15 cellular contexts compared by ENCODE assay signal in genomic region chr10:63887026-63887589, GRCh38.
DNase-seq lines count a peak whose midpoint lies in the region; ATAC-seq and TF ChIP-seq lines count a peak whose summit lies in the region.
"Had no signal": no experiment of that assay in that cellular context is flagged by ENCODE, and none has a peak within 500 bp of the region (broad histone marks: within the 10 kb centered on the region; RNA-seq: fewer than 3 reads in every experiment).

No MANE protein-coding gene starts in this region.

- H3K79me2 ChIP-seq in neural progenitor cell (ENCODE audit: low read depth) = no peaks in the 10 kb centered on the region

- H3K4me1 Mint-ChIP-seq in chondrocyte (ENCODE audit: low read depth) (peaks cover 39% of the 10 kb centered on the region), neural progenitor cell (peaks cover 36% of the 10 kb centered on the region)
- H3K4me1 Mint-ChIP-seq: natural killer cell had no signal

- peaks cover 42% of the 10 kb centered on the region for H3K4me1 ChIP-seq in neural progenitor cell
- H3K4me1 ChIP-seq: heart right ventricle had no signal

- no peak overlapping the region for H3K4me3 Mint-ChIP-seq in chondrocyte (ENCODE audit: unreplicated experiment)
- H3K4me3 Mint-ChIP-seq in neural progenitor cell = no peak overlapping the region
- H3K4me3 Mint-ChIP-seq: natural killer cell had no signal

- H3K27me3 ChIP-seq in neural progenitor cell = no peaks in the 10 kb centered on the region

- H4K20me1 ChIP-seq in neural progenitor cell (ENCODE audit: low read depth) = no peaks in the 10 kb centered on the region

- H3K36me3 Mint-ChIP-seq in chondrocyte (ENCODE audit: low read depth) = peaks cover 2% of the 10 kb centered on the region
- peaks cover 5% of the 10 kb centered on the region for H3K36me3 Mint-ChIP-seq in neural progenitor cell
- H3K36me3 Mint-ChIP-seq: natural killer cell had no signal

- TF ChIP-seq CTCF in GM12872 (IDR thresholded peaks at IDR 0.05; ENCODE audit: insufficient read depth, low read depth, low read length) = peak; percentile 12; the same call in 1 of the 3 replicates
- peak; percentile 29 for TF ChIP-seq CTCF in chondrocyte (IDR thresholded peaks at IDR 0.05)
- TF ChIP-seq CTCF in neural progenitor cell (IDR thresholded peaks at IDR 0.05) = peak; percentile 49
- no peak for TF ChIP-seq CTCF in GM13976 (IDR thresholded peaks at IDR 0.05; ENCODE audit: borderline replicate concordance, control extremely low read depth, extremely low read depth, insufficient read depth, missing control alignments)

- DNase-seq in NCI-H2171 treated with DMSO at 0.1 percent for 48 hours (lab: John Stamatoyannopoulos, UW) = peak; percentile 62
- DNase-seq in chondrocyte (ENCODE audit: low spot score) = no peak
- DNase-seq in neural progenitor cell (ENCODE audit: low spot score) = peak; percentile 42
- DNase-seq in amniotic stem cell (lab: John Stamatoyannopoulos, UW) = no peak
- DNase-seq in GM13976 (ENCODE audit: low spot score) = no peak
- DNase-seq: activated CD8-positive, alpha-beta memory T cell treated with anti-CD3 and anti-CD28 coated beads for 24 hours; activated gamma-delta T cell; GM23248; heart right ventricle; natural killer cell; NCI-H345 had no signal

- H3K9me3 Mint-ChIP-seq in chondrocyte (ENCODE audit: low read depth) = no peaks in the 10 kb centered on the region
- H3K9me3 Mint-ChIP-seq in neural progenitor cell = peaks cover 10% of the 10 kb centered on the region

- no peak for ATAC-seq in HG03342 (IDR thresholded peaks at IDR 0.05; ENCODE audit: unreplicated experiment)
- ATAC-seq in activated CD4-positive, CD25-positive, alpha-beta regulatory T cell treated with anti-CD3 and anti-CD28 coated beads, Interleukin-2, amount 50 U/mL, for 24 hours = no peak
- ATAC-seq: natural killer cell, Right ventricle myocardium inferior had no signal

- H3K4me2 ChIP-seq in neural progenitor cell = no peak overlapping the region

- no peak overlapping the region for H3K4me3 ChIP-seq in neural progenitor cell
- H3K4me3 ChIP-seq: GM23248, heart right ventricle had no signal

- H3K27ac Mint-ChIP-seq in chondrocyte (ENCODE audit: unreplicated experiment) = no peak overlapping the region
- H3K27ac Mint-ChIP-seq in neural progenitor cell = peak overlapping the region; percentile 59
- H3K27ac Mint-ChIP-seq: natural killer cell had no signal

- in situ Hi-C loops in GM13976 (cut with MboI; ENCODE audit: low sequenced_read_pairs, unreplicated experiment) = no loop called here

- peak overlapping the region; percentile 77 for H2AFZ ChIP-seq in neural progenitor cell (replicated peaks)
- H2AFZ ChIP-seq: GM23248 had no signal

- no peaks in the 10 kb centered on the region for H3K36me3 ChIP-seq in neural progenitor cell
- H3K36me3 ChIP-seq: heart right ventricle had no signal

- no peak overlapping the region for H3K27ac ChIP-seq in neural progenitor cell
- H3K27ac ChIP-seq: GM23248, heart right ventricle had no signal

- H3K9ac ChIP-seq in neural progenitor cell = no peak overlapping the region
- H3K9ac ChIP-seq: GM23248 had no signal

- H3K27me3 Mint-ChIP-seq in chondrocyte (ENCODE audit: low read depth) = no peaks in the 10 kb centered on the region
- no peaks in the 10 kb centered on the region for H3K27me3 Mint-ChIP-seq in neural progenitor cell (ENCODE audit: insufficient read depth, low read depth)

- no peaks in the 10 kb centered on the region for H3K9me3 ChIP-seq in neural progenitor cell (ENCODE audit: low read depth)

- H3F3A ChIP-seq in neural progenitor cell (ENCODE audit: low read depth) = peaks cover 27% of the 10 kb centered on the region

Comparison
In these comparisons a context has a peak if more than half of its experiments do, and no peak if none do; other contexts are left out.
1. DNase-seq: peak in NCI-H2171 treated with DMSO at 0.1 percent for 48 hours (single experiment) and neural progenitor cell (single experiment); none in chondrocyte (single experiment), amniotic stem cell (single experiment) and GM13976 (single experiment).